In genomic region chr18:36772339-36772738, GRCh38 we compare ENCODE assay signal across 27 cellular contexts. TPM values are rescaled to one million over a fixed set of nuclear protein-coding genes. Genes with fewer than 3 reads are reported as not detected.
DNase-seq lines count a peak whose midpoint lies in the region; ATAC-seq and TF ChIP-seq lines count a peak whose summit lies in the region.
"Had no signal": no experiment of that assay in that cellular context is flagged by ENCODE, and none has a peak within 500 bp of the region (broad histone marks: within the 10 kb centered on the region; RNA-seq: fewer than 3 reads in every experiment).

No MANE protein-coding gene starts in this region.

- H3K4me3 ChIP-seq in SK-N-SH (ENCODE audit: low read depth in 2 of 2, low read length in 1 of 2) (no peak overlapping the region), kidney epithelial cell (ENCODE audit: low read depth, low read length) (no peak overlapping the region)
- H3K4me3 ChIP-seq: BLaER1, breast epithelium, SJSA1, vagina had no signal

- no peaks in the 10 kb centered on the region for H3F3A ChIP-seq in SK-N-SH (replicated peaks; ENCODE audit: insufficient read depth)

- H3K36me3 ChIP-seq in SK-N-SH (replicated peaks in 1 of 2; ENCODE audit: control insufficient read depth in 1 of 2, insufficient read depth in 2 of 2, low read length in 1 of 2) (peaks cover 0 to 12% of the 10 kb centered on the region in 2 experiments), kidney epithelial cell (ENCODE audit: control insufficient read depth, insufficient read depth, low read length) (peaks cover 3% of the 10 kb centered on the region)
- H3K36me3 ChIP-seq: BLaER1, breast epithelium, neutrophil, SJSA1, vagina had no signal

- H3K9me3 Mint-ChIP-seq in activated T-cell treated with anti-CD3 and anti-CD28 coated beads, Interleukin-2, amount 50 U/mL, for 4 hours, result no peaks in the 10 kb centered on the region
- H3K9me3 Mint-ChIP-seq: activated naive CD4-positive, alpha-beta T cell treated with anti-CD3 and anti-CD28 coated beads, Interleukin-2, amount 10 ng/mL, durations not matched to agents 7 days and 5 days; activated T-helper 1 cell treated with anti-CD3 and anti-CD28 coated beads, Interleukin-12 subunit alpha, Interleukin-12 subunit beta, Interleukin-2, Interleukin-4 antibody, amounts not matched to agents 30 ng/mL and 10 ng/mL and 1 ng/mL, durations not matched to agents 14 hours and 24 hours and 36 hours had no signal

- WGBS in SK-N-SH (ENCODE audit: low lambda C conversion rate), result 69% methylated on average over 3 of the region's 5 CpGs

- TF ChIP-seq RAD21 in SK-N-SH (IDR thresholded peaks at IDR 0.05; ENCODE audit: low read length), result no peak

- POLR2A ChIA-PET in SK-N-SH (lab: Yijun Ruan, JAX), result no interaction called here

- H3K4me1 Mint-ChIP-seq in activated T-cell treated with anti-CD3 and anti-CD28 coated beads, Interleukin-2, amount 50 U/mL, for 4 hours (ENCODE audit: low read depth), result peaks cover 8% of the 10 kb centered on the region

- no peaks in the 10 kb centered on the region for H3K9me2 ChIP-seq in SK-N-SH

- H4K20me1 ChIP-seq in SK-N-SH (ENCODE audit: insufficient read depth), result no peaks in the 10 kb centered on the region
- H4K20me1 ChIP-seq: BLaER1 had no signal

- DNase-seq in SK-N-SH, result no peak
- peak; percentile 82 for DNase-seq in NCI-H69 (lab: John Stamatoyannopoulos, UW)
- peak; percentile 29 for DNase-seq in kidney epithelial cell (ENCODE audit: low read depth)
- no peak for DNase-seq in activated T-cell treated with anti-CD3 and anti-CD28 coated beads, Interleukin-2, amount 50 U/mL, for 4 hours
- DNase-seq in activated CD8-positive, alpha-beta memory T cell treated with anti-CD3 and anti-CD28 coated beads, Interleukin-2, amount 50 U/mL, for 4 hours, result no peak
- DNase-seq: activated CD4-positive, alpha-beta T cell treated with anti-CD3 and anti-CD28 coated beads, Interleukin-2, amount 50 U/mL, for 4 hours; activated CD4-positive, CD25-positive, alpha-beta regulatory T cell; activated naive CD4-positive, alpha-beta T cell treated with anti-CD3 and anti-CD28 coated beads, Interleukin-2, amount 10 ng/mL, durations not matched to agents 7 days and 5 days; amniotic stem cell; DMS53; GDM1; mesendoderm; NCI-H1105 treated with DMSO at 0.1 percent for 48 hours; NCI-H2029 treated with DMSO at 0.1 percent for 48 hours; NCI-H345; NCI-H774; stimulated activated naive CD8-positive, alpha-beta T cell treated with anti-CD3 and anti-CD28 coated beads, Interleukin-15, Interleukin-2, amounts not matched to agents 100 U/mL and 50 U/mL, for 24 hours had no signal

- H3K9me3 ChIP-seq in SK-N-SH, result no peaks in the 10 kb centered on the region
- H3K9me3 ChIP-seq: BLaER1, breast epithelium, neutrophil, SJSA1, vagina had no signal

- H3K9ac ChIP-seq in SK-N-SH, result no peak overlapping the region
- H3K9ac ChIP-seq: BLaER1 had no signal

- H3K27ac ChIP-seq in SK-N-SH (ENCODE audit: low read depth in 2 of 2, low read length in 1 of 2), result no peak overlapping the region
- H3K27ac ChIP-seq: BLaER1, breast epithelium, neutrophil, SJSA1, vagina had no signal

- ATAC-seq in SK-N-SH treated with all-trans-retinoic acid at 6 μM for 48 hours, result peak; percentile 31; the same call in 1 of the 3 replicates
- ATAC-seq in GM21390 (IDR thresholded peaks at IDR 0.05; ENCODE audit: unreplicated experiment), result no peak
- no peak for ATAC-seq in HG03571 (IDR thresholded peaks at IDR 0.05; ENCODE audit: unreplicated experiment)
- ATAC-seq in activated T-cell treated with anti-CD3 and anti-CD28 coated beads, Interleukin-2, amount 50 U/mL, for 4 hours, result no peak
- ATAC-seq: left lobe of liver; stimulated activated naive CD8-positive, alpha-beta T cell treated with anti-CD3 and anti-CD28 coated beads, Interleukin-15, Interleukin-2, amounts not matched to agents 100 U/mL and 50 U/mL, for 24 hours had no signal

- H2AFZ ChIP-seq in SK-N-SH (ENCODE audit: low read depth), result no peak overlapping the region

- H3K79me2 ChIP-seq in SK-N-SH (ENCODE audit: insufficient read depth), result no peaks in the 10 kb centered on the region

- no peak overlapping the region for H3K4me3 Mint-ChIP-seq in activated T-cell treated with anti-CD3 and anti-CD28 coated beads, Interleukin-2, amount 50 U/mL, for 4 hours
- H3K4me3 Mint-ChIP-seq: activated naive CD4-positive, alpha-beta T cell treated with anti-CD3 and anti-CD28 coated beads, Interleukin-2, amount 10 ng/mL, durations not matched to agents 7 days and 5 days; activated T-helper 1 cell treated with anti-CD3 and anti-CD28 coated beads, Interleukin-12 subunit alpha, Interleukin-12 subunit beta, Interleukin-2, Interleukin-4 antibody, amounts not matched to agents 30 ng/mL and 10 ng/mL and 1 ng/mL, durations not matched to agents 14 hours and 24 hours and 36 hours had no signal

- H3K27me3 ChIP-seq in SK-N-SH (ENCODE audit: insufficient read depth) (no peaks in the 10 kb centered on the region), kidney epithelial cell (ENCODE audit: control insufficient read depth, insufficient read depth, low read length) (no peaks in the 10 kb centered on the region)
- H3K27me3 ChIP-seq: BLaER1, breast epithelium, neutrophil, vagina had no signal

- H3K27me3 Mint-ChIP-seq in activated T-cell treated with anti-CD3 and anti-CD28 coated beads, Interleukin-2, amount 50 U/mL, for 4 hours (ENCODE audit: low read depth), result no peaks in the 10 kb centered on the region

- TF ChIP-seq CTCF in SK-N-SH (IDR thresholded peaks at IDR 0.05) (no peak), kidney epithelial cell (IDR thresholded peaks at IDR 0.05; ENCODE audit: insufficient read depth, low read length, poor library complexity, severe bottlenecking) (no peak)

- H3K36me3 Mint-ChIP-seq in activated T-cell treated with anti-CD3 and anti-CD28 coated beads, Interleukin-2, amount 50 U/mL, for 4 hours (ENCODE audit: insufficient read depth), result no peaks in the 10 kb centered on the region
- H3K36me3 Mint-ChIP-seq: activated naive CD4-positive, alpha-beta T cell treated with anti-CD3 and anti-CD28 coated beads, Interleukin-2, amount 10 ng/mL, durations not matched to agents 7 days and 5 days had no signal

- no peak for TF ChIP-seq EP300 in SK-N-SH (IDR thresholded peaks at IDR 0.05; ENCODE audit: borderline replicate concordance in 1 of 2, low read depth in 1 of 2, low read length in 1 of 2)

- peaks cover 0 to 3% of the 10 kb centered on the region in 2 experiments; a peak in 2 of 4 replicates for H3K4me1 ChIP-seq in SK-N-SH (ENCODE audit: control insufficient read depth in 1 of 2, insufficient read depth in 2 of 2, low read depth in 1 of 2, low read length in 1 of 2)
- H3K4me1 ChIP-seq: breast epithelium, SJSA1, vagina had no signal

- CTCF ChIA-PET in SK-N-SH (lab: Yijun Ruan, JAX), result no interaction called here

- no peak overlapping the region; the same call in 1 of the 2 replicates for H3K4me2 ChIP-seq in SK-N-SH

TF ChIP-seq in SK-N-SH treated with all-trans-retinoic acid at 6 μM for 48 hours, 23 proteins besides CTCF, POLR2A, EP300 and RAD21 (continues in another document):
- TF ChIP-seq ZFP3 (CRISPR knock-in tag; IDR thresholded peaks at IDR 0.05), result no peak
- TF ChIP-seq ZFP30 (CRISPR knock-in tag; IDR thresholded peaks at IDR 0.05), result no peak
- TF ChIP-seq ESRRG (CRISPR knock-in tag; IDR thresholded peaks at IDR 0.05), result no peak
- TF ChIP-seq TOX (CRISPR knock-in tag; IDR thresholded peaks at IDR 0.05; ENCODE audit: borderline replicate concordance), result no peak
- no peak for TF ChIP-seq CSDC2 (CRISPR knock-in tag; IDR thresholded peaks at IDR 0.05)

TF ChIP-seq in SK-N-SH, 30 proteins besides CTCF, POLR2A, EP300 and RAD21 (continues in another document):
- no peak for TF ChIP-seq NFIC (IDR thresholded peaks at IDR 0.05; ENCODE audit: borderline replicate concordance)
- TF ChIP-seq ELF1 (IDR thresholded peaks at IDR 0.05), result no peak
- TF ChIP-seq CHD2 (IDR thresholded peaks at IDR 0.05; ENCODE audit: low read length, partially characterized antibody), result no peak
- TF ChIP-seq TEAD4 (IDR thresholded peaks at IDR 0.05; ENCODE audit: borderline replicate concordance, insufficient read depth), result no peak
- TF ChIP-seq REST (IDR thresholded peaks at IDR 0.05; ENCODE audit: low read depth, low read length), result no peak

RNA-seq across cellular contexts. Expression of gene TPGS2, which starts 56.5 kb away (rescaled TPM):
- 235 and 257 TPM in 2 replicates for polyA plus RNA-seq in SK-N-SH (2012; rRNA removed)
- polyA plus RNA-seq in SK-N-SH (2012; cell fraction: cytosol; rRNA removed), result 216 and 284 TPM in 2 replicates
- polyA plus RNA-seq in SK-N-SH (2012; cell fraction: nucleus; rRNA removed), result 59.4 and 111 TPM in 2 replicates
- total RNA-seq in kidney epithelial cell, result 185 and 195 TPM in 2 replicates
- 10 to 100 TPM; 32.3 to 39.0 (median 36.2) TPM for total RNA-seq in activated T-cell treated with anti-CD3 and anti-CD28 coated beads, Interleukin-2, amount 50 U/mL, for 4 hours

RNA-seq across cellular contexts. Expression of gene KIAA1328, which starts 56.6 kb away (rescaled TPM):
- polyA plus RNA-seq in SK-N-SH (2012; rRNA removed), result 2.6 and 3.3 TPM in 2 replicates
- 2.3 and 2.9 TPM in 2 replicates for polyA plus RNA-seq in SK-N-SH (2012; cell fraction: cytosol; rRNA removed)
- 5.9 and 9.2 TPM in 2 replicates for polyA plus RNA-seq in SK-N-SH (2012; cell fraction: nucleus; rRNA removed)
- 5.8 and 6.0 TPM in 2 replicates for total RNA-seq in kidney epithelial cell
- 1 to 10 TPM; 4.3 to 5.2 (median 4.8) TPM for total RNA-seq in activated T-cell treated with anti-CD3 and anti-CD28 coated beads, Interleukin-2, amount 50 U/mL, for 4 hours

Comparison
In these comparisons a context has a peak if more than half of its experiments do, and no peak if none do; other contexts are left out.
1. DNase-seq: peak in NCI-H69 (single experiment) and kidney epithelial cell (single experiment); none in SK-N-SH (single experiment), activated T-cell treated with anti-CD3 and anti-CD28 coated beads, Interleukin-2, amount 50 U/mL, for 4 hours (single experiment) and activated CD8-positive, alpha-beta memory T cell treated with anti-CD3 and anti-CD28 coated beads, Interleukin-2, amount 50 U/mL, for 4 hours (single experiment).